In the genomic region with DNA sequence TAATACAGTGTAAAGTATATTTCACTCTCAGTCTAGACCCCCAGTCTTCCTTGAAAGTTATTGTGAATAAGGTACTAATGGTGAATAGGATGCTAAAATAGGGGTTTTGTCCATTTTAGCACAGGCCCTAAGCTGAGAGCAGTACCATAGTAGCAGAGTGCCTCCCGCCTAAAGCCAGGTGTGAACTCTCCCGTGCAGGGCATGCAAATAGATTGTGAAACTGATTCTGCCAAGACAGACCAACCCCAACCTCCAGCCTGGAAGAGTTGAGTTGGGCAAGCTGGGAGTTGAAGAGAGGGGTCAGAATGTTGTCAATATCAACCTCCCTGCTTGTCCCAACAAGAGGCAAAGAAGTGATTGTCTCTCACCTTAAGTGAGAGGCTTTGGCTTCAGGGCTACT, we compare ENCODE assay signal across 17 cellular contexts.
"Had no signal": no experiment of that assay in that cellular context is flagged by ENCODE, and none has a peak within 500 bp of the region (broad histone marks: within the 10 kb centered on the region; RNA-seq: fewer than 3 reads in every experiment).

No MANE protein-coding gene starts in this region.

- DNase-seq: activated CD4-positive, alpha-beta T cell treated with anti-CD3 and anti-CD28 coated beads, Interleukin-2, amount 50 U/mL, for 4 hours; activated gamma-delta T cell treated with Interleukin-2 at 50 U/mL for 16 hours; activated T-cell treated with anti-CD3 and anti-CD28 coated beads, Interleukin-2, amount 50 U/mL, for 72 hours; effector memory CD4-positive, alpha-beta T cell; foreskin fibroblast; hippocampal formation; left cardiac atrium; retina; stimulated activated CD4-positive, alpha-beta T cell treated with anti-CD3 and anti-CD28 coated beads, Interleukin-12 subunit alpha, Interleukin-12 subunit beta, amount 100 ng/mL, for 4 hours; stimulated activated CD4-positive, alpha-beta T cell treated with anti-CD3 and anti-CD28 coated beads, Interleukin-1b, Interleukin-23, amount 100 ng/mL, for 48 hours; stimulated activated CD8-positive, alpha-beta memory T cell treated with anti-CD3 and anti-CD28 coated beads, Interleukin-4, amount 100 ng/mL, for 48 hours; stimulated activated naive CD4-positive, alpha-beta T cell treated with Interleukin-2 at 50 U/mL for 16 hours; SW 1271; T-helper 2 cell; transverse colon had no signal

- H3K27ac ChIP-seq: transverse colon, VCaP had no signal

- H3K9me3 ChIP-seq: transverse colon had no signal

- H3K4me1 ChIP-seq: transverse colon had no signal

- H3K4me3 ChIP-seq: transverse colon had no signal

- H3K36me3 ChIP-seq: transverse colon had no signal

- FAIRE-seq: endothelial cell of umbilical vein had no signal

- H3K27me3 ChIP-seq: transverse colon had no signal

- ATAC-seq: activated T-cell treated with anti-CD3 and anti-CD28 coated beads, Interleukin-2, amount 50 U/mL, for 72 hours had no signal
